In genomic region chr1:7299994-7300393, GRCh38 we compare ENCODE assay signal across 10 cellular contexts.
DNase-seq lines count a peak whose midpoint lies in the region; ATAC-seq, FAIRE-seq and TF ChIP-seq lines count a peak whose summit lies in the region.
"Had no signal": no experiment of that assay in that cellular context is flagged by ENCODE, and none has a peak within 500 bp of the region (broad histone marks: within the 10 kb centered on the region; RNA-seq: fewer than 3 reads in every experiment).

No MANE protein-coding gene starts in this region.

- H4K20me1 ChIP-seq in GM23338 (replicated peaks; ENCODE audit: insufficient read depth) = no peaks in the 10 kb centered on the region

- TF ChIP-seq POLR2A in GM12892 (IDR thresholded peaks at IDR 0.05; ENCODE audit: low read depth, low read length) = no peak

- H3K9me2 ChIP-seq in GM23338 (ENCODE audit: insufficient read depth) = peaks cover 9% of the 10 kb centered on the region; the same call in 1 of the 2 replicates

- H3K36me3 ChIP-seq in GM23338 (ENCODE audit: insufficient read depth) = no peaks in the 10 kb centered on the region
- H3K36me3 ChIP-seq in skeletal muscle satellite cell (ENCODE audit: insufficient read depth, low read length) = no peaks in the 10 kb centered on the region

- TF ChIP-seq CTCF in GM23338 (conservative IDR thresholded peaks at IDR 0.05; ENCODE audit: low read depth in 2 of 2) = no peak
- TF ChIP-seq CTCF in fibroblast of pulmonary artery (IDR thresholded peaks at IDR 0.05; ENCODE audit: low read length, missing control alignments) = no peak

- peak overlapping the region; percentile 89 for H3K9ac ChIP-seq in skeletal muscle satellite cell (ENCODE audit: low read depth, low read length)

- no peak overlapping the region for H3K27ac ChIP-seq in GM23338 (ENCODE audit: low read depth)

- peak overlapping the region; percentile 70; the same call in 1 of the 2 replicates for H2AFZ ChIP-seq in GM23338

- peaks cover 5% of the 10 kb centered on the region; the same call in 2 of the 3 replicates for H3K36me3 Mint-ChIP-seq in GM23338 (ENCODE audit: low read depth)

- peak overlapping the region; percentile 39; the same call in 1 of the 2 replicates for H3K27ac Mint-ChIP-seq in GM23338
- H3K27ac Mint-ChIP-seq: activated T-cell treated with anti-CD3 and anti-CD28 coated beads, Interleukin-2, amount 50 U/mL, for 72 hours had no signal

- no peaks in the 10 kb centered on the region; the same call in 1 of the 2 replicates for H3F3A ChIP-seq in GM23338 (replicated peaks; ENCODE audit: low read depth)

- peaks cover 28% of the 10 kb centered on the region for H3K4me1 ChIP-seq in GM23338 (ENCODE audit: insufficient read depth)
- H3K4me1 ChIP-seq in skeletal muscle satellite cell (ENCODE audit: control insufficient read depth, insufficient read depth, low read length) = peaks cover 48% of the 10 kb centered on the region

- H3K27me3 ChIP-seq in GM23338 (ENCODE audit: insufficient read depth) (no peaks in the 10 kb centered on the region), skeletal muscle satellite cell (ENCODE audit: control insufficient read depth, insufficient read depth, low read length) (no peaks in the 10 kb centered on the region)

- H3K79me2 ChIP-seq in GM23338 (replicated peaks; ENCODE audit: insufficient read depth) = no peaks in the 10 kb centered on the region

- no peak for FAIRE-seq in GM12892 (lab: Jason Lieb, UNC)

- H3K4me3 Mint-ChIP-seq in GM23338 = no peak overlapping the region
- H3K4me3 Mint-ChIP-seq: activated T-cell treated with anti-CD3 and anti-CD28 coated beads, Interleukin-2, amount 50 U/mL, for 72 hours had no signal

- no peak for DNase-seq in GM23338 (ENCODE audit: low spot score)
- peak; percentile 57 for DNase-seq in fibroblast of pulmonary artery (ENCODE audit: low read depth)
- DNase-seq in NCI-H82 (lab: John Stamatoyannopoulos, UW) = no peak
- DNase-seq in NCI-H128 (lab: John Stamatoyannopoulos, UW; ENCODE audit: unreplicated experiment) = no peak
- no peak for DNase-seq in foreskin melanocyte
- no peak for DNase-seq in GM12892 (ENCODE audit: insufficient read length)
- DNase-seq: activated T-cell treated with anti-CD3 and anti-CD28 coated beads, Interleukin-2, amount 50 U/mL, for 72 hours; stimulated activated naive CD4-positive, alpha-beta T cell treated with Interleukin-2 at 50 U/mL for 16 hours had no signal

- ATAC-seq in GM23338 (no peak), SK-N-SH treated with all-trans-retinoic acid at 6 μM for 48 hours (peak; percentile 54)
- ATAC-seq: activated T-cell treated with anti-CD3 and anti-CD28 coated beads, Interleukin-2, amount 50 U/mL, for 72 hours had no signal

- H3K9me3 ChIP-seq in skeletal muscle satellite cell (replicated peaks; ENCODE audit: low read length) = no peaks in the 10 kb centered on the region

- no peak overlapping the region for H3K4me3 ChIP-seq in GM23338
- no peak overlapping the region for H3K4me3 ChIP-seq in fibroblast of pulmonary artery (replicated peaks; ENCODE audit: low read depth, low read length)
- H3K4me3 ChIP-seq in skeletal muscle satellite cell (ENCODE audit: low read length) = peak overlapping the region; percentile 51

- H3K4me2 ChIP-seq in GM23338 = 0 out of 2 replicates have a peak overlapping the region, but pooled peaks have one; percentile 41
- H3K4me2 ChIP-seq in skeletal muscle satellite cell (ENCODE audit: low read length) = peak overlapping the region; percentile 77

- peaks cover 65% of the 10 kb centered on the region for H3K4me1 Mint-ChIP-seq in GM23338

- peaks cover 7% of the 10 kb centered on the region; the same call in 2 of the 3 replicates for H3K9me3 Mint-ChIP-seq in GM23338
- H3K9me3 Mint-ChIP-seq: activated T-cell treated with anti-CD3 and anti-CD28 coated beads, Interleukin-2, amount 50 U/mL, for 72 hours had no signal

- peaks cover 6% of the 10 kb centered on the region for H3K27me3 Mint-ChIP-seq in GM23338 (ENCODE audit: insufficient read depth, low read depth, poor library complexity)

TF ChIP-seq in GM23338, 12 proteins besides CTCF, POLR2A, EP300 and RAD21:
- TF ChIP-seq POLR2AphosphoS5 (IDR thresholded peaks at IDR 0.05; ENCODE audit: low read depth) (no peak), NANOG (IDR thresholded peaks at IDR 0.05; ENCODE audit: borderline replicate concordance) (no peak), EZH2phosphoT487 (IDR thresholded peaks at IDR 0.05; ENCODE audit: unreplicated experiment) (no peak), STAT1 (IDR thresholded peaks at IDR 0.05; ENCODE audit: unreplicated experiment) (no peak)
- TF ChIP-seq, protein P1, sequence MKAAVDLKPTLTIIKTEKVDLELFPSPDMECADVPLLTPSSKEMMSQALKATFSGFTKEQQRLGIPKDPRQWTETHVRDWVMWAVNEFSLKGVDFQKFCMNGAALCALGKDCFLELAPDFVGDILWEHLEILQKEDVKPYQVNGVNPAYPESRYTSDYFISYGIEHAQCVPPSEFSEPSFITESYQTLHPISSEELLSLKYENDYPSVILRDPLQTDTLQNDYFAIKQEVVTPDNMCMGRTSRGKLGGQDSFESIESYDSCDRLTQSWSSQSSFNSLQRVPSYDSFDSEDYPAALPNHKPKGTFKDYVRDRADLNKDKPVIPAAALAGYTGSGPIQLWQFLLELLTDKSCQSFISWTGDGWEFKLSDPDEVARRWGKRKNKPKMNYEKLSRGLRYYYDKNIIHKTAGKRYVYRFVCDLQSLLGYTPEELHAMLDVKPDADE (IDR thresholded peaks at IDR 0.05) = no peak

TF ChIP-seq in SK-N-SH treated with all-trans-retinoic acid at 6 μM for 48 hours, 23 proteins besides CTCF, POLR2A, EP300 and RAD21:
- TF ChIP-seq, protein P2, sequence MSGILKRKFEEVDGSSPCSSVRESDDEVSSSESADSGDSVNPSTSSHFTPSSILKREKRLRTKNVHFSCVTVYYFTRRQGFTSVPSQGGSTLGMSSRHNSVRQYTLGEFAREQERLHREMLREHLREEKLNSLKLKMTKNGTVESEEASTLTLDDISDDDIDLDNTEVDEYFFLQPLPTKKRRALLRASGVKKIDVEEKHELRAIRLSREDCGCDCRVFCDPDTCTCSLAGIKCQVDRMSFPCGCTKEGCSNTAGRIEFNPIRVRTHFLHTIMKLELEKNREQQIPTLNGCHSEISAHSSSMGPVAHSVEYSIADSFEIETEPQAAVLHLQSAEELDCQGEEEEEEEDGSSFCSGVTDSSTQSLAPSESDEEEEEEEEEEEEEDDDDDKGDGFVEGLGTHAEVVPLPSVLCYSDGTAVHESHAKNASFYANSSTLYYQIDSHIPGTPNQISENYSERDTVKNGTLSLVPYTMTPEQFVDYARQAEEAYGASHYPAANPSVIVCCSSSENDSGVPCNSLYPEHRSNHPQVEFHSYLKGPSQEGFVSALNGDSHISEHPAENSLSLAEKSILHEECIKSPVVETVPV (CRISPR knock-in tag; IDR thresholded peaks at IDR 0.05) = no peak
- TF ChIP-seq ISL1 (CRISPR knock-in tag; IDR thresholded peaks at IDR 0.05) = no peak
